ENCODE assay signal across 8 cellular contexts in the genomic region with DNA sequence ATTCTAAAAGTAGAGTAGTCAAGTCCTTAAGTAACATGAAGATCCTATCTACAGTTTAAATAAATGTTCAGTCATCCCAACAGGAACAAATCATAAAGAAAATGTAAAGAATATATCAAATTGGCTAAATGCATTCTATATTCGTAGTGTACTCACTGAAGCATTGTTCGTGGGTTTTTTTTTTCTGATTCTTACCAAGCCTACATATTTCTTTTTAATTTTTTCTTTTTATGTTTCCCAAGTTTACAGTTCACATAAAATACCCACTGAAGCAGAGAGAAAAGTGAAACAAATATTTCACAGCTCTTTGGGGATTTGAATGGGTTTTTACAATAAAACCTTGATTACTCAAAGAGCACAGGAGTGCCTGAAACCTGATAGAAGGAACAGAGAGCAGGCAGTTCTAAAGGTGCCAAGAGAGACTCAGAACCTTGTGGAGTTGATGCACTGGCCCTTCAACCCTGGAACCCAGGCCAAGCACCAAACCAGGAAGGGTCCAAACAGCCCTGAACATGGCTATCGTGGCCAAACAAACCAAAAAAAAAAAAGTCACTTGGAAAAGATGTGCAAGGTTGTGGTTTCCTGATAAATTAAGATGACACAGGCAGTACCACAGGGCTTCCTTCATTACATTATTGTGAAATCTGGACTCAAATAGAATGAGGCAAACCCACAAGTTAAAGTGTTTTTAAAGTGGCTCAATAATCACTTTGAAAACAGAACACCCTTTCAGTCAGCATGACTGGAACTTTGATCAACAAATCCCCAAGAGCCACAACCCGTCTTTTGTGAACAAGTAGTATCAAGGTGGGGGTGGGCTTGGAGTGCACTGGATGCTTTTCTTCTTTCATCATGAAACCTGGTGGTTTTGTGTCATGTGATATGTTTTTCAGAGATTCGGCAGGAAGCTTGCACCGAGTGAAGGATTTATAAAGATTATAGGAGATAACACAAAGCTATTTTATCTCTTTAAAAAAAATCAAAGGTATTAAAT.
DNase-seq lines count a peak whose midpoint lies in the region; ATAC-seq and TF ChIP-seq lines count a peak whose summit lies in the region.

No MANE protein-coding gene starts in this region.

- H3K4me2 ChIP-seq in neural progenitor cell = no peak overlapping the region

- H3K9me3 ChIP-seq in neural progenitor cell (ENCODE audit: low read depth) = no peaks in the 10 kb centered on the region

- peak; percentile 79 for ATAC-seq in GM19324 (IDR thresholded peaks at IDR 0.05; ENCODE audit: low FRiP score, unreplicated experiment)

- peaks cover 10% of the 10 kb centered on the region for H3K9me3 Mint-ChIP-seq in neural progenitor cell

- peak overlapping the region; percentile 61 for H2AFZ ChIP-seq in neural progenitor cell (replicated peaks)

- no peak overlapping the region for H3K4me3 ChIP-seq in neural progenitor cell

- DNase-seq in AG08396 (ENCODE audit: low spot score) = peak; percentile 17
- peak; percentile 20 for DNase-seq in NCI-H460 (ENCODE audit: extremely low read depth, low read depth)
- DNase-seq in astrocyte of the hippocampus (ENCODE audit: low read depth, low spot score) = peak; percentile 93
- DNase-seq in neural progenitor cell (ENCODE audit: low spot score) = no peak
- no peak for DNase-seq in substantia nigra (lab: John Stamatoyannopoulos, UW)
- no peak for DNase-seq in D341Med (ENCODE audit: low spot score)
- DNase-seq in hepatic stellate cell (ENCODE audit: low spot score) = no peak

- H3F3A ChIP-seq in neural progenitor cell (ENCODE audit: low read depth) = no peaks in the 10 kb centered on the region

- no peaks in the 10 kb centered on the region for H4K20me1 ChIP-seq in neural progenitor cell (ENCODE audit: low read depth)

- H3K4me3 Mint-ChIP-seq in neural progenitor cell = no peak overlapping the region

- H3K27ac ChIP-seq in neural progenitor cell = no peak overlapping the region
- no peak overlapping the region for H3K27ac ChIP-seq in substantia nigra (ENCODE audit: low read depth, low read length, poor library complexity, severe bottlenecking)

- peaks cover 5% of the 10 kb centered on the region for H3K4me1 ChIP-seq in neural progenitor cell

- H3K79me2 ChIP-seq in neural progenitor cell (ENCODE audit: low read depth) = no peaks in the 10 kb centered on the region

- no peaks in the 10 kb centered on the region for H3K27me3 Mint-ChIP-seq in neural progenitor cell (ENCODE audit: insufficient read depth, low read depth)

- no peak overlapping the region for H3K9ac ChIP-seq in neural progenitor cell

- no peak for TF ChIP-seq CTCF in neural progenitor cell (IDR thresholded peaks at IDR 0.05)

- no peaks in the 10 kb centered on the region for H3K27me3 ChIP-seq in neural progenitor cell

- H3K36me3 ChIP-seq in neural progenitor cell = no peaks in the 10 kb centered on the region

- no peak overlapping the region for H3K27ac Mint-ChIP-seq in neural progenitor cell

- H3K36me3 Mint-ChIP-seq in neural progenitor cell = no peaks in the 10 kb centered on the region

- peaks cover 24% of the 10 kb centered on the region for H3K4me1 Mint-ChIP-seq in neural progenitor cell

Comparison
In these comparisons a context has a peak if more than half of its experiments do, and no peak if none do; other contexts are left out.
1. DNase-seq: peak in AG08396 (single experiment), NCI-H460 (single experiment) and astrocyte of the hippocampus (single experiment); none in neural progenitor cell (single experiment), substantia nigra (0 of 49), D341Med (single experiment) and hepatic stellate cell (single experiment).